ENCODE assay signal across 19 cellular contexts in genomic region chr7:78063758-78064157, GRCh38.
"Had no signal": no experiment of that assay in that cellular context is flagged by ENCODE, and none has a peak within 500 bp of the region (broad histone marks: within the 10 kb centered on the region; RNA-seq: fewer than 3 reads in every experiment).

No MANE protein-coding gene starts in this region.

- H3K27ac ChIP-seq: heart right ventricle, lower lobe of right lung, neural progenitor cell, sigmoid colon, thoracic aorta, upper lobe of left lung had no signal

- DNase-seq: activated CD4-positive, alpha-beta memory T cell treated with anti-CD3 and anti-CD28 coated beads, Interleukin-2, amount 10 ng/mL, durations not matched to agents 7 days and 5 days; activated CD4-positive, alpha-beta T cell treated with anti-CD3 and anti-CD28 coated beads, Interleukin-2, amount 10 ng/mL, durations not matched to agents 24 days and 14 days; activated effector memory CD4-positive, alpha-beta T cell treated with Interleukin-2 at 50 U/mL for 16 hours; activated naive CD4-positive, alpha-beta T cell treated with anti-CD3 and anti-CD28 coated beads, Interleukin-2, amount 10 ng/mL, durations not matched to agents 7 days and 5 days; activated T-cell treated with anti-CD3 and anti-CD28 coated beads, Interleukin-2, amount 50 U/mL, for 72 hours; amygdala; heart right ventricle; lower lobe of right lung; mesendoderm; naive thymus-derived CD4-positive, alpha-beta T cell; posterior cingulate gyrus; retina; sigmoid colon; stimulated activated CD4-positive, alpha-beta T cell treated with anti-CD3 and anti-CD28 coated beads, Interleukin-4, amount 100 ng/mL, for 1 hour; stimulated activated naive CD4-positive, alpha-beta T cell treated with Interleukin-2 at 50 U/mL for 16 hours; T-helper 17 cell; upper lobe of left lung had no signal

- H3K4me3 ChIP-seq: heart right ventricle, lower lobe of right lung, neural progenitor cell, sigmoid colon, thoracic aorta, upper lobe of left lung had no signal

- H3K9me3 ChIP-seq: heart right ventricle, lower lobe of right lung, sigmoid colon, thoracic aorta, upper lobe of left lung had no signal

- H3K27me3 ChIP-seq: heart right ventricle, neural progenitor cell, sigmoid colon, upper lobe of left lung had no signal

- H3K36me3 ChIP-seq: heart right ventricle, lower lobe of right lung, neural progenitor cell, sigmoid colon, thoracic aorta, upper lobe of left lung had no signal
